In the genomic region with DNA sequence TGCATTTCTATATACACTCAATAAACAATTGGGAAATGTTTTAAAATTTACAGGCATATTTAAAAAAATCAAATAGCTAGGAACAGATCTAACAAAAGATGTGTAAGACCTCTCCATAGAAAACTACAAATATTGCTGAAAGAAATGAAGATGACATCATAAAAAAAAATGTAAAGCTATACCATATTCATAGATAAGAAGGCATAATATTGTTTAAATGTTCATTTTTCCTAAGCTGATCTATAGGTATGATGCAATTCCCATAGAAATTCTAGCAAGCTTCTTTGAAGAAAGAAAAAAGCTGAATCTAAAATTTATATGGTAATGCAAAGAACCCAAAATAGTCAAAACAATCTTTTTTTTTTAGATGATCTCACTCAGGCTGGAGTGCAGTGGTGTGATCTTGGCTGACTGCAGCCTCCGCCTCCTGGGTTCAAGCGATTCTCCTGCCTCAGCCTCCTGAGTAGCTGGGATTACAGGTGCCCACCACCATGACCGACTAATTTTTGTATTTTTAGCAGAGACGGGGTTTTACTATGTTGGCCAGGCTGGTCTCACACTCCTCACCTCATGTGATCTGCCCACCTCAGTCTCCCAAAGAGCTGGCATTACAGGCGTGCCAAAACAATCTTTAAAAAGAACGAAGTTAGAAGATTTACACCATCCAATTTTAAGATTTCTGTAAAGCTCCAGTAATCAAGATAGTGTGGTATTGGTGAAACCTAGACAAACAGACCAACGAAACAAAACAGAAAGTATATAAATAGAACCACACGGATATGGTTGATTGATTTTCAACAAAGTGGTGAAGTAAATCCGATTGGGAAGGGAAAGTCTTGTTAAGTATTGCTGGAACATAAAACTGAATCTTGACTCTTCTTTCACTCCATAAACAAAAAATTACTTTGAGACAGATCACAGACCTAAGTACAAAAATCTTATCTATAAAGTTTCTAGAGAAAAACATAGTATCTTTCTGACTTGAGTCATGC, we compare ENCODE assay signal across 13 cellular contexts. TPM values are rescaled to one million over a fixed set of nuclear protein-coding genes. Genes with fewer than 3 reads are reported as not detected.
DNase-seq lines count a peak whose midpoint lies in the region; ATAC-seq, FAIRE-seq and TF ChIP-seq lines count a peak whose summit lies in the region.
"Had no signal": no experiment of that assay in that cellular context is flagged by ENCODE, and none has a peak within 500 bp of the region (broad histone marks: within the 10 kb centered on the region; RNA-seq: fewer than 3 reads in every experiment).

No MANE protein-coding gene starts in this region.

- 66 to 81% (median 76%) methylated on average over 9 of the region's 9 CpGs for WGBS in spleen, 5 donors

- H3K4me3 Mint-ChIP-seq in central memory CD8-positive, alpha-beta T cell: no peak overlapping the region
- H3K4me3 Mint-ChIP-seq: nephron progenitor cell had no signal

- peak; percentile 25 for ATAC-seq in HG03108 (IDR thresholded peaks at IDR 0.05; ENCODE audit: unreplicated experiment)
- no peak for ATAC-seq in central memory CD8-positive, alpha-beta T cell (replicated peaks; ENCODE audit: extremely low read depth, poor library complexity, severe bottlenecking)
- ATAC-seq in activated CD4-positive, CD25-positive, alpha-beta regulatory T cell treated with anti-CD3 and anti-CD28 coated beads, Interleukin-2, amount 50 U/mL, for 24 hours: no peak
- ATAC-seq: gastroesophageal sphincter had no signal

- H3K36me3 ChIP-seq in spleen: no peaks in the 10 kb centered on the region
- H3K36me3 ChIP-seq: gastroesophageal sphincter had no signal

- peaks cover 9% of the 10 kb centered on the region for H3K9me3 Mint-ChIP-seq in central memory CD8-positive, alpha-beta T cell

- peaks cover 31% of the 10 kb centered on the region for H3K4me1 Mint-ChIP-seq in central memory CD8-positive, alpha-beta T cell

- peaks cover 0 to 10% (median 0%) of the 10 kb centered on the region in 8 donors for H3K9me3 ChIP-seq in spleen
- H3K9me3 ChIP-seq: gastroesophageal sphincter had no signal

- peaks cover 13% of the 10 kb centered on the region for H3K36me3 Mint-ChIP-seq in central memory CD8-positive, alpha-beta T cell (ENCODE audit: insufficient read depth)

- TF ChIP-seq CTCF in spleen (IDR thresholded peaks at IDR 0.05 in 8 of 11, conservative IDR thresholded peaks at IDR 0.05 in 3 of 11): no peak

- H3K27ac ChIP-seq in spleen: peak overlapping the region in 3 of 8 donors; percentile 6 to 50 (median 9)
- H3K27ac ChIP-seq: gastroesophageal sphincter had no signal

- no peaks in the 10 kb centered on the region for H3K27me3 ChIP-seq in spleen (replicated peaks in 1 of 7)
- H3K27me3 ChIP-seq: gastroesophageal sphincter had no signal

- peak; percentile 59 for FAIRE-seq in GM19239 (lab: Jason Lieb, UNC)
- FAIRE-seq: G401.6, kidney had no signal

- H3K4me3 ChIP-seq in GM08714 (ENCODE audit: low read length) (peak overlapping the region; percentile 35; the same call in 1 of the 2 replicates), spleen (no peak overlapping the region)
- H3K4me3 ChIP-seq: gastroesophageal sphincter had no signal

- DNase-seq in GM19239 (ENCODE audit: insufficient read length, low spot score): no peak
- DNase-seq in central memory CD8-positive, alpha-beta T cell (ENCODE audit: low spot score in 2 of 2): no peak
- no peak for DNase-seq in spleen
- no peak for DNase-seq in GDM1 (lab: John Stamatoyannopoulos, UW)
- DNase-seq in NCI-H510A (lab: John Stamatoyannopoulos, UW): no peak
- DNase-seq: amygdala, kidney, nephron progenitor cell had no signal

- intact Hi-C loops in spleen (cut with DNase I; ENCODE audit: low total_unique reads): no loop called here

- H3K27ac Mint-ChIP-seq in central memory CD8-positive, alpha-beta T cell (ENCODE audit: low read depth): peak overlapping the region; percentile 74
- H3K27ac Mint-ChIP-seq: nephron progenitor cell had no signal

- no peaks in the 10 kb centered on the region for H3K27me3 Mint-ChIP-seq in central memory CD8-positive, alpha-beta T cell

- peaks cover 7 to 30% (median 25%) of the 10 kb centered on the region in 6 donors for H3K4me1 ChIP-seq in spleen

- no peak for TF ChIP-seq POLR2A in spleen (IDR thresholded peaks at IDR 0.05)

RNA-seq across cellular contexts. Expression of gene BHLHE40, which starts 6.3 kb away (rescaled TPM):
- total RNA-seq in spleen: 100 to 1,000 TPM in 1 of 7 donors, 10 to 100 TPM in 6; 22.9 to 108 (median 40.3) TPM
- polyA plus RNA-seq in spleen: 10 to 100 TPM; 11.8 to 15.6 (median 12.7) TPM
